In the genomic region with DNA sequence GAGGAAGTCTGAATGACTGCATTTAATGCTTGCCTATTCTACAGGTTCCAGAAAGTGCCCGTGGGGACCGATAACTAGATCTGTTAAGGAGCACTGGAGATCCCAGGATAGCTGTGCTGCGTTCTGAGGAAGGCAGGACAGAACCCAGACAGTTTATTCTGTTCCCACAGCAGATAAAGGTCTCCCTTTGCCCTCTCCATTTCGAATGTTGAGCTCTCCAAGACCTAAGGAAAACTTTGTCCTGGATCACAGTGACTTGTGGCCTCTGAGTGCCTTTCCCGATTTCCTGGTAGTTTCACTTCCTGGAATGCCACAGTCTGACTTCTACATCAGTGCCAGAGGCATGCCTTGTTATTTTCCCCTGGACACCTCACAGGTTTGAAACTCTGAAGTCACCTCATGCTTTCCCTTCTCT, we compare ENCODE assay signal across 11 cellular contexts. TPM values are rescaled to one million over a fixed set of nuclear protein-coding genes. Genes with fewer than 3 reads are reported as not detected.
DNase-seq lines count a peak whose midpoint lies in the region; ATAC-seq and TF ChIP-seq lines count a peak whose summit lies in the region.
"Had no signal": no experiment of that assay in that cellular context is flagged by ENCODE, and none has a peak within 500 bp of the region (broad histone marks: within the 10 kb centered on the region; RNA-seq: fewer than 3 reads in every experiment).

No MANE protein-coding gene starts in this region.

- peak overlapping the region in 1 of 2 donors; percentile 35 for H3K9ac ChIP-seq in colonic mucosa (ENCODE audit: low read depth in 2 of 2, low read length in 2 of 2)
- H3K9ac ChIP-seq: GM23248 had no signal

- peak overlapping the region; percentile 47 for H3K27ac ChIP-seq in colonic mucosa
- no peak overlapping the region for H3K27ac ChIP-seq in A673 (ENCODE audit: low read depth, low read length, poor library complexity, severe bottlenecking)
- H3K27ac ChIP-seq: GM23248 had no signal

- no peaks in the 10 kb centered on the region for H3K36me3 ChIP-seq in colonic mucosa
- H3K36me3 ChIP-seq in A673 (ENCODE audit: insufficient read depth, low read length, poor library complexity, severe bottlenecking) = no peaks in the 10 kb centered on the region

- CTCF ChIA-PET in A673 (lab: Charles Lee) = no interaction called here

- H3K4me3 ChIP-seq in colonic mucosa (no peak overlapping the region), A673 (ENCODE audit: low read depth, low read length, poor library complexity, severe bottlenecking) (no peak overlapping the region)
- H3K4me3 ChIP-seq: GM23248, skin epidermis had no signal

- BruUV-seq in A673 (replicated peaks; lab: Mats Ljungman, UMichigan) = no TSS peak

- TF ChIP-seq CTCF in colonic mucosa (IDR thresholded peaks at IDR 0.05) (no peak), A673 (conservative IDR thresholded peaks at IDR 0.05; ENCODE audit: low read depth, low read length) (no peak)

- ATAC-seq in left colon (peak; percentile 96), sciatic nerve (peak; percentile 38)

- intact Hi-C loops in colonic mucosa (cut with DNase I) = no loop called here
- intact Hi-C loops in left colon (cut with DNase I, micrococcal nuclease) = no loop called here
- intact Hi-C loops in sciatic nerve (cut with DNase I) = no loop called here
- intact Hi-C loops in A673 (cut with micrococcal nuclease; ENCODE audit: unreplicated experiment) = no loop called here

- peaks cover 15% of the 10 kb centered on the region for H3K4me1 ChIP-seq in colonic mucosa
- H3K4me1 ChIP-seq in A673 (ENCODE audit: insufficient read depth, low read length, poor library complexity, severe bottlenecking) = no peaks in the 10 kb centered on the region

- H3K27me3 ChIP-seq in colonic mucosa (no peaks in the 10 kb centered on the region), A673 (replicated peaks; ENCODE audit: insufficient read depth, low read depth, low read length, poor library complexity) (no peaks in the 10 kb centered on the region)

- H3K9me3 ChIP-seq in colonic mucosa = no peaks in the 10 kb centered on the region
- H3K9me3 ChIP-seq in A673 (ENCODE audit: low read depth, low read length, poor library complexity, severe bottlenecking) = no peaks in the 10 kb centered on the region

- POLR2A ChIA-PET in A673 (lab: Charles Lee; ENCODE audit: low non-redundant PET) = no interaction called here

- peak; percentile 21 for DNase-seq in ELR (ENCODE audit: low read depth)
- peak; percentile 44 for DNase-seq in colonic mucosa
- no peak for DNase-seq in left colon
- no peak for DNase-seq in sciatic nerve (ENCODE audit: low spot score)
- no peak for DNase-seq in A673 (ENCODE audit: low spot score)
- no peak for DNase-seq in NCI-H2196 treated with DMSO at 0.1 percent for 48 hours (lab: John Stamatoyannopoulos, UW; ENCODE audit: unreplicated experiment)
- no peak for DNase-seq in dedifferentiated amniotic fluid mesenchymal stem cell (ENCODE audit: extremely low spot score)
- DNase-seq in NCI-H345 treated with DMSO at 0.1 percent for 48 hours (lab: John Stamatoyannopoulos, UW; ENCODE audit: unreplicated experiment) = no peak
- DNase-seq: activated T-cell treated with anti-CD3 and anti-CD28 coated beads, Interleukin-2, amount 50 U/mL, for 24 hours; GM23248 had no signal

RNA-seq across cellular contexts. Expression of gene ZFP36L2, which starts 50.1 kb away (rescaled TPM):
- total RNA-seq in colonic mucosa = 100 to 1,000 TPM; 166 to 205 TPM
- total RNA-seq in left colon = 100 to 1,000 TPM; 199 to 250 TPM
- 172 TPM for total RNA-seq in sciatic nerve
- 20.4 and 23.4 TPM in 2 replicates for total RNA-seq in A673 (2021)

Comparison
In these comparisons a context has a peak if more than half of its experiments do, and no peak if none do; other contexts are left out.
1. DNase-seq: peak in ELR (single experiment) and colonic mucosa (single experiment); none in left colon (0 of 2), sciatic nerve (single experiment), A673 (single experiment), NCI-H2196 treated with DMSO at 0.1 percent for 48 hours (single experiment), dedifferentiated amniotic fluid mesenchymal stem cell (single experiment) and NCI-H345 treated with DMSO at 0.1 percent for 48 hours (single experiment).